In the genomic region with DNA sequence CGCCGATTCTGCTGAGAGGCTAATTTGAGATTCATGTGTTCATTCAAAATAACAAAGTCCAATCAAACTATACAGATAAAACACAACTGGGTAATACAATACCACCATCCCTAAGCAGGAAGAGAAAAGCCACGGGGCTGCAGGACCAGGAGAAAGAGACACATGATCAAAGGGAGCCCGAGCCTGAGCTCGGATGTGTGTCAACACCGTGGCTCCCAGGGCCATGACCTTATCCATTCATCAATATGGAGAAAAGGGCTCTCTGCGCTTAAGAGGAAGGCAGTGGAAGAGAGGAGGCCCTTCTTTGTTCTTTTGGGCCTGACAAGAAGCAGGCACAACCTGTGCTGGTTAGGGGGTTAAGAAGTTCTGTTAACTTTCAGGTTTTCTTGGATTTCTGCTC, we compare ENCODE assay signal across 22 cellular contexts. TPM values are rescaled to one million over a fixed set of nuclear protein-coding genes. Genes with fewer than 3 reads are reported as not detected.
DNase-seq lines count a peak whose midpoint lies in the region; ATAC-seq, FAIRE-seq and TF ChIP-seq lines count a peak whose summit lies in the region.
"Had no signal": no experiment of that assay in that cellular context is flagged by ENCODE, and none has a peak within 500 bp of the region (broad histone marks: within the 10 kb centered on the region; RNA-seq: fewer than 3 reads in every experiment).

No MANE protein-coding gene starts in this region.

- TF ChIP-seq POLR2A in GM12892 (IDR thresholded peaks at IDR 0.05; ENCODE audit: low read depth, low read length): no peak

- peaks cover 10% of the 10 kb centered on the region for H3K4me1 ChIP-seq in ectodermal cell (ENCODE audit: control insufficient read depth, insufficient read depth, low read length)

- peaks cover 20% of the 10 kb centered on the region for H3K36me3 Mint-ChIP-seq in neural crest cell (ENCODE audit: low read depth)

- no peaks in the 10 kb centered on the region for H3K27me3 ChIP-seq in ectodermal cell (ENCODE audit: control insufficient read depth, insufficient read depth, low read length, poor library complexity, severe bottlenecking)

- no peaks in the 10 kb centered on the region for H3K36me3 ChIP-seq in ectodermal cell (ENCODE audit: control insufficient read depth, insufficient read depth, low read length)

- H3K27me3 Mint-ChIP-seq in neural crest cell (ENCODE audit: low read depth): no peaks in the 10 kb centered on the region

- peak; percentile 54 for DNase-seq in HuH-7 (ENCODE audit: low spot score)
- DNase-seq in NCI-H2196 treated with DMSO at 0.1 percent for 48 hours (lab: John Stamatoyannopoulos, UW; ENCODE audit: unreplicated experiment): peak; percentile 36
- DNase-seq in neural crest cell (ENCODE audit: low read depth, low spot score): peak; percentile 39
- no peak for DNase-seq in GM12892 (ENCODE audit: insufficient read length)
- no peak for DNase-seq in cerebellar nuclear complex (lab: John Stamatoyannopoulos, UW)
- DNase-seq: Calu3; CD4-positive, alpha-beta T cell; DND-41; KG1; NCI-H1048; NCI-H1694 treated with DMSO at 0.1 percent for 48 hours; NCI-H226; NCI-H69; PC-9; SK-N-SH had no signal

- peaks cover 61% of the 10 kb centered on the region for H3K4me1 Mint-ChIP-seq in neural crest cell
- H3K4me1 Mint-ChIP-seq: B cell had no signal

- H3K9me3 Mint-ChIP-seq in neural crest cell: peaks cover 4% of the 10 kb centered on the region
- H3K9me3 Mint-ChIP-seq: CD4-positive, alpha-beta T cell had no signal

- H3K27ac ChIP-seq in ectodermal cell (ENCODE audit: insufficient read depth, low read depth, low read length, poor library complexity, severe bottlenecking): peak overlapping the region; percentile 9
- H3K27ac ChIP-seq: HL-60, PC-9 had no signal

- ATAC-seq in HG02588 (IDR thresholded peaks at IDR 0.05; ENCODE audit: unreplicated experiment) (no peak), GM21515 (IDR thresholded peaks at IDR 0.05; ENCODE audit: unreplicated experiment) (no peak)

- H3K27ac Mint-ChIP-seq in neural crest cell (ENCODE audit: unreplicated experiment): peak overlapping the region; percentile 81
- H3K27ac Mint-ChIP-seq: B cell; CD4-positive, alpha-beta T cell had no signal

- H3K4me3 ChIP-seq in ectodermal cell (ENCODE audit: insufficient read depth, low read depth, low read length): no peak overlapping the region
- H3K4me3 ChIP-seq: PC-9 had no signal

- TF ChIP-seq CTCF in neural crest cell (conservative IDR thresholded peaks at IDR 0.05): no peak

- FAIRE-seq in GM12892 (lab: Jason Lieb, UNC): no peak
- FAIRE-seq: H54 had no signal

- peak overlapping the region; percentile 61 for H3K4me3 Mint-ChIP-seq in neural crest cell
- H3K4me3 Mint-ChIP-seq: B cell; CD4-positive, alpha-beta T cell had no signal

- WGBS in ectodermal cell, 2 experiments: 36 to 56% methylated on average over 5 to 7 of the region's 7 CpGs

- H3K9me3 ChIP-seq in ectodermal cell (ENCODE audit: control insufficient read depth, low read length): no peaks in the 10 kb centered on the region
- H3K9me3 ChIP-seq: SK-N-SH had no signal

RNA-seq across cellular contexts. Expression of gene HUNK, which starts 56.7 kb away (rescaled TPM):
- 8.4 TPM for polyA plus RNA-seq in ectodermal cell (2013, experiment 1 of 4)
- polyA plus RNA-seq in ectodermal cell (2013, experiment 2 of 4): 10.8 TPM
- polyA plus RNA-seq in ectodermal cell (2013, experiment 3 of 4): 6.6 TPM
- polyA plus RNA-seq in ectodermal cell (2013, experiment 4 of 4): 7.1 TPM
- 29.1 and 39.6 TPM in 2 replicates for total RNA-seq in neural crest cell
- polyA plus RNA-seq in GM12892 (2012; ENCODE audit: missing spikeins): 0.08 TPM
- total RNA-seq: CD4-positive, alpha-beta T cell; PC-9; T-helper 1 cell treated with Interleukin-12 subunit alpha and Interleukin-12 subunit beta and Interleukin-4 antibody, amounts not matched to agents 30 ng/mL and 1 ng/mL, for 36 hours had no signal

Comparison
In these comparisons a context has a peak if more than half of its experiments do, and no peak if none do; other contexts are left out.
1. DNase-seq: peak in HuH-7 (single experiment), NCI-H2196 treated with DMSO at 0.1 percent for 48 hours (single experiment) and neural crest cell (single experiment); none in GM12892 (single experiment) and cerebellar nuclear complex (0 of 2).